ENCODE assay signal across 28 cellular contexts in the genomic region with DNA sequence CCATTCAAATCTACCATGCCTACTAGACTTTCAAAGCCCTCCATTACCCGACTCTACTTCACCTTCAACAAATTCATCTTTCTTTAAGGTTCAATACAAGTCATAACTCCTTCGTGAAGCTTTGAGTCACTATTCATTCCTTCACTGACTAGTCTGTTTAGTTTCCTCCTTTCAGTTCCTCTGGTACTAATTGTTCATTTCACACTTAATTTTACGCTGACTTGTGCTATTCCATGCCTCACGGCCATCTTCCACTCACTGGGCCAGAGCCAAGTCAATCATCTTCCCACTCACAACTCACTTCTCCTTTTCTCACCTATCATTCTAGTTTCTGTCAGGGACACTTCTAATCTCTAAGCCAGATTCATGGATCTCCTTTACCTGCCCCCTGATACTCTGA.
DNase-seq lines count a peak whose midpoint lies in the region; ATAC-seq, FAIRE-seq and TF ChIP-seq lines count a peak whose summit lies in the region.
"Had no signal": no experiment of that assay in that cellular context is flagged by ENCODE, and none has a peak within 500 bp of the region (broad histone marks: within the 10 kb centered on the region; RNA-seq: fewer than 3 reads in every experiment).

No MANE protein-coding gene starts in this region.

- ATAC-seq in GM18858 (IDR thresholded peaks at IDR 0.05; ENCODE audit: unreplicated experiment), result peak; percentile 94
- ATAC-seq in GM21529 (IDR thresholded peaks at IDR 0.05; ENCODE audit: unreplicated experiment), result peak; percentile 83
- ATAC-seq in HG03066 (IDR thresholded peaks at IDR 0.05; ENCODE audit: low read depth, unreplicated experiment), result peak; percentile 87
- peak; percentile 79 for ATAC-seq in HG03521 (IDR thresholded peaks at IDR 0.05; ENCODE audit: unreplicated experiment)
- no peak for ATAC-seq in GM19397 (IDR thresholded peaks at IDR 0.05; ENCODE audit: unreplicated experiment)
- ATAC-seq: activated T-helper 17 cell treated with anti-CD3 and anti-CD28 coated beads, Interleukin-2, amount 50 U/mL, for 72 hours; sciatic nerve; stimulated activated effector memory CD8-positive, alpha-beta T cell treated with anti-CD3 and anti-CD28 coated beads, Interleukin-12 subunit alpha, Interleukin-12 subunit beta, amount 100 ng/mL, for 72 hours had no signal

- TF ChIP-seq CTCF in D721Med (IDR thresholded peaks at IDR 0.05; ENCODE audit: insufficient read depth, missing control alignments), result no peak

- no peak for DNase-seq in amniotic stem cell (lab: John Stamatoyannopoulos, UW)
- DNase-seq in D721Med (ENCODE audit: insufficient read length, low spot score), result no peak
- DNase-seq in NCI-H2171 treated with DMSO at 0.1 percent for 48 hours (lab: John Stamatoyannopoulos, UW), result no peak
- DNase-seq: activated CD4-positive, alpha-beta memory T cell treated with anti-CD3 and anti-CD28 coated beads for 36 hours; activated CD4-positive, CD25-positive, alpha-beta regulatory T cell treated with anti-CD3 and anti-CD28 coated beads, Interleukin-2, amount 50 U/mL, for 72 hours; activated CD8-positive, alpha-beta memory T cell treated with anti-CD3 and anti-CD28 coated beads, Interleukin-2, amount 50 U/mL, for 48 hours; BE2C; effector CD4-positive, alpha-beta T cell; GDM1; left ventricle myocardium inferior; MM.1S; naive B cell; NCI-H1417; NCI-H2029 treated with DMSO at 0.1 percent for 48 hours; NCI-H446; stimulated activated CD4-positive, alpha-beta T cell treated with anti-CD3 and anti-CD28 coated beads, Interleukin-12 subunit alpha, Interleukin-12 subunit beta, amount 100 ng/mL, for 4 hours; stimulated activated CD4-positive, alpha-beta T cell treated with anti-CD3 and anti-CD28 coated beads, Interleukin-4, amount 100 ng/mL, for 1 hour; substantia nigra had no signal

- no peak for FAIRE-seq in D721Med (lab: Jason Lieb, UNC)
- FAIRE-seq: bronchial epithelial cell, islet of Langerhans had no signal
